8 cellular contexts compared by ENCODE assay signal in the genomic region with DNA sequence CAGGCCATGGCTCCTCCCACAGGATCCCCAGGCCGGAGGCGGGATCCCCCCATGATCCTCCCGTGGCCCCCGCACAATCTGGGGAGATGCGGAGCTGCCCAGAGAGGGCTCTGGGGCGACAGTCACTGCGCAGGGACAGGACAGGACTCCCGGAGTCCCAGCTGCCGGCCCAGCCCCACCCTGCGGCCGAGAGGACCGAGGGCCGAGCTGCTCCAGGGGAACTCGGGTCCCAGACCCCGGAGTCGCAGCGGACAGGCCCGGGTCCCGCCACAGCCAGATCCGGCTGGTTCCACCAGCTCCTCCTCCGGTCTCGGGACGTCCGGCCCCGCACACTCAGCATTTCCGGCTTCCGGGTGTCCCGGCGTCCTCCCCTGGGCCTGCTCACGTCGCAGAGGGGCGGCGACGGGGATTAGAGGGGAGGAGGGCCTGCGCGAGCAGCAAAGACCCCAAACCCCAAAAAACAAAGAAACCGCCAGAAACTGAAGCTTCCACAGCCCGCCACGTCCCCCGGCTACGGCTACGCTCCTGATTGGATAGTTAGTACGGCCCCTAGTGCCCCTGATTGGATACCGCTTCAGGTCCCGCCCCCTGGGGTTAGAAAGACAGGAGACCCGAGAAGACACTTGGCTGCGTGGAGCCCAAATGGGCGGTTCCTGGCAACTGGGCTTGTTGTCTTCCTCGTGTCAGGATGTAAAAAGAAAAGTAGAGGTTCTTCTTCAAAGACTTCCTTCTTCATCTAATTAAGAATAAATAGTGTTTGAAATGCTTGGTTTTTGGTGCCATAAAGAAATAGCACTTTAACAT. TPM values are rescaled to one million over a fixed set of nuclear protein-coding genes. Genes with fewer than 3 reads are reported as not detected.
DNase-seq lines count a peak whose midpoint lies in the region; ATAC-seq and TF ChIP-seq lines count a peak whose summit lies in the region.

No MANE protein-coding gene starts in this region.

- peak in 2 of 4 donors; percentile 20 to 37 for TF ChIP-seq EP300 in sigmoid colon (IDR thresholded peaks at IDR 0.05)

- H3K9me3 Mint-ChIP-seq in HFFc6, result no peaks in the 10 kb centered on the region
- H3K9me3 Mint-ChIP-seq in activated naive CD8-positive, alpha-beta T cell treated with anti-CD3 and anti-CD28 coated beads, Interleukin-2, amount 10 ng/mL, durations not matched to agents 7 days and 5 days, result no peaks in the 10 kb centered on the region
- H3K9me3 Mint-ChIP-seq in nephron progenitor cell, result peaks cover 46% of the 10 kb centered on the region

- peak overlapping the region; percentile 71 for H3K9ac ChIP-seq in SU-DHL-6 (ENCODE audit: low read length)

- intact Hi-C loops in cardiac septum (cut with DNase I), result no loop called here
- intact Hi-C loops in sigmoid colon (cut with DNase I), result loop anchor here (2.0 to 10.0 kb wide), 6 partner anchors 54 to 636 kb away; a partner anchor contains a TSS

- no peaks in the 10 kb centered on the region for H3K9me2 ChIP-seq in SU-DHL-6 (replicated peaks; ENCODE audit: insufficient read depth, low read length)

- peak overlapping the region; percentile 52 for H2AFZ ChIP-seq in SU-DHL-6 (ENCODE audit: low read depth, low read length, severe bottlenecking)

- H3K4me3 Mint-ChIP-seq in HFFc6 (peak overlapping the region; percentile 86), nephron progenitor cell (no peak overlapping the region)
- H3K4me3 Mint-ChIP-seq in activated naive CD8-positive, alpha-beta T cell treated with anti-CD3 and anti-CD28 coated beads, Interleukin-2, amount 10 ng/mL, durations not matched to agents 7 days and 5 days, result peak overlapping the region; percentile 97

- H3K4me3 ChIP-seq in SU-DHL-6 (ENCODE audit: insufficient read depth, low read length, poor library complexity, severe bottlenecking) (peak overlapping the region; percentile 59), sigmoid colon (peak overlapping the region; percentile 58 to 91 (median 75))

- no peaks in the 10 kb centered on the region for H4K20me1 ChIP-seq in SU-DHL-6 (ENCODE audit: low read depth, low read length)

- TF ChIP-seq CTCF in GM10248 (IDR thresholded peaks at IDR 0.05; ENCODE audit: control extremely low read depth, extremely low read depth, low read depth, missing control alignments) (no peak), HFFc6 (IDR thresholded peaks at IDR 0.05) (peak; percentile 12; the same call in 1 of the 2 replicates), SU-DHL-6 (IDR thresholded peaks at IDR 0.05; ENCODE audit: insufficient read depth, low read length, poor library complexity, severe bottlenecking) (no peak), sigmoid colon (IDR thresholded peaks at IDR 0.05) (no peak), nephron progenitor cell (IDR thresholded peaks at IDR 0.05) (no peak)

- H3K9me3 ChIP-seq in SU-DHL-6 (ENCODE audit: insufficient read depth, low read length), result no peaks in the 10 kb centered on the region
- no peaks in the 10 kb centered on the region for H3K9me3 ChIP-seq in sigmoid colon

- H3K4me1 ChIP-seq in sigmoid colon, result peaks cover 0 to 13% (median 6%) of the 10 kb centered on the region in 4 donors

- peak; percentile 93 for ATAC-seq in activated naive CD8-positive, alpha-beta T cell treated with anti-CD3 and anti-CD28 coated beads, Interleukin-2, amount 10 ng/mL, durations not matched to agents 7 days and 5 days (ENCODE audit: low read depth)

- H3K4me1 Mint-ChIP-seq in HFFc6 (ENCODE audit: low read depth) (peaks cover 15% of the 10 kb centered on the region), nephron progenitor cell (no peaks in the 10 kb centered on the region)
- H3K4me1 Mint-ChIP-seq in activated naive CD8-positive, alpha-beta T cell treated with anti-CD3 and anti-CD28 coated beads, Interleukin-2, amount 10 ng/mL, durations not matched to agents 7 days and 5 days, result peaks cover 18% of the 10 kb centered on the region

- peak; percentile 83 to 92 for TF ChIP-seq POLR2A in sigmoid colon (IDR thresholded peaks at IDR 0.05)

- H3K79me2 ChIP-seq in SU-DHL-6 (ENCODE audit: insufficient read depth, low read length), result no peaks in the 10 kb centered on the region

- H3F3A ChIP-seq in SU-DHL-6 (ENCODE audit: insufficient read depth), result no peaks in the 10 kb centered on the region

- H3K36me3 Mint-ChIP-seq in HFFc6 (ENCODE audit: low read depth) (0 out of 2 replicates have a peak, but pooled peaks cover 4% of the 10 kb centered on the region), nephron progenitor cell (ENCODE audit: low read depth) (no peaks in the 10 kb centered on the region)
- peaks cover 2% of the 10 kb centered on the region for H3K36me3 Mint-ChIP-seq in activated naive CD8-positive, alpha-beta T cell treated with anti-CD3 and anti-CD28 coated beads, Interleukin-2, amount 10 ng/mL, durations not matched to agents 7 days and 5 days

- CTCF ChIA-PET in GM10248 (lab: Yijun Ruan, JAX), result no interaction called here

- H3K27me3 ChIP-seq in SU-DHL-6 (ENCODE audit: low read length), result no peaks in the 10 kb centered on the region
- no peaks in the 10 kb centered on the region for H3K27me3 ChIP-seq in sigmoid colon

- H3K4me2 ChIP-seq in SU-DHL-6 (ENCODE audit: low read depth, low read length, poor library complexity, severe bottlenecking), result peak overlapping the region; percentile 59

- POLR2A ChIA-PET in GM10248 (lab: Yijun Ruan, JAX), result no interaction called here
- POLR2A ChIA-PET in activated naive CD8-positive, alpha-beta T cell treated with anti-CD3 and anti-CD28 coated beads, Interleukin-2, amount 10 ng/mL, durations not matched to agents 7 days and 5 days (lab: Charles Lee), result interaction anchor here (0.6 to 2.3 kb wide), 19 partner anchors 10 to 488 kb away, joined by 3 to 9 read pairs (median 3); a partner anchor contains a TSS

- H3K36me3 ChIP-seq in SU-DHL-6 (ENCODE audit: low read length) (no peaks in the 10 kb centered on the region), sigmoid colon (no peaks in the 10 kb centered on the region)

- H3K27ac Mint-ChIP-seq in HFFc6 (peak overlapping the region; percentile 93), nephron progenitor cell (no peak overlapping the region)
- H3K27ac Mint-ChIP-seq in activated naive CD8-positive, alpha-beta T cell treated with anti-CD3 and anti-CD28 coated beads, Interleukin-2, amount 10 ng/mL, durations not matched to agents 7 days and 5 days, result peak overlapping the region; percentile 100

- DNase-seq in GM10248 (ENCODE audit: extremely low spot score) (peak; percentile 94), HFFc6 (peak; percentile 82), MV-4-11 (lab: John Stamatoyannopoulos, UW) (peak; percentile 100), cardiac septum (ENCODE audit: low spot score) (peak; percentile 97), sigmoid colon (peak; percentile 99), nephron progenitor cell (no peak)
- peak; percentile 89 for DNase-seq in activated naive CD8-positive, alpha-beta T cell treated with anti-CD3 and anti-CD28 coated beads, Interleukin-2, amount 10 ng/mL, durations not matched to agents 7 days and 5 days

- 0 to 1% methylated on average over 49 of the region's 49 CpGs for WGBS in sigmoid colon, 2 donors

- H3K27ac ChIP-seq in SU-DHL-6 (ENCODE audit: low read depth, low read length), result peak overlapping the region; percentile 74
- peak overlapping the region; percentile 90 to 100 (median 98) for H3K27ac ChIP-seq in sigmoid colon

- H3K27me3 Mint-ChIP-seq in HFFc6 (ENCODE audit: insufficient read depth), result no peaks in the 10 kb centered on the region; the same call in 1 of the 2 replicates
- peaks cover 3% of the 10 kb centered on the region for H3K27me3 Mint-ChIP-seq in activated naive CD8-positive, alpha-beta T cell treated with anti-CD3 and anti-CD28 coated beads, Interleukin-2, amount 10 ng/mL, durations not matched to agents 7 days and 5 days
- H3K27me3 Mint-ChIP-seq in nephron progenitor cell (ENCODE audit: low read depth, poor library complexity), result no peaks in the 10 kb centered on the region

RNA-seq across cellular contexts. Expression of a gene that starts 21.3 kb away (rescaled TPM):
- not detected for total RNA-seq in HFFc6 (2021; fragmentation: NEBNext Ultra II Directional; extraction: Animal tissue kit (Norgen Biotek cat#: 25700))
- not detected for total RNA-seq in activated naive CD8-positive, alpha-beta T cell treated with anti-CD3 and anti-CD28 coated beads, Interleukin-2, amount 10 ng/mL, durations not matched to agents 7 days and 5 days
- total RNA-seq in cardiac septum, result not detected
- not detected for total RNA-seq in sigmoid colon
- polyA plus RNA-seq in sigmoid colon, result not detected

RNA-seq across cellular contexts. Expression of a gene that starts 49.3 kb away (rescaled TPM):
- not detected for total RNA-seq in HFFc6 (2021; fragmentation: NEBNext Ultra II Directional; extraction: Animal tissue kit (Norgen Biotek cat#: 25700))
- total RNA-seq in activated naive CD8-positive, alpha-beta T cell treated with anti-CD3 and anti-CD28 coated beads, Interleukin-2, amount 10 ng/mL, durations not matched to agents 7 days and 5 days, result not detected
- total RNA-seq in cardiac septum, result not detected
- total RNA-seq in sigmoid colon, result not detected
- under 1 TPM in 1 of 3 donors, not detected in 2; under 0.01 TPM for polyA plus RNA-seq in sigmoid colon
